Comparison of ENCODE assay signal across 16 cellular contexts in genomic region chr20:58028123-58028522, GRCh38.
A peak's percentile ranks its signal among the peaks of the same experiment; 100 is the strongest.
DNase-seq lines count a peak whose midpoint lies in the region; ATAC-seq, FAIRE-seq and TF ChIP-seq lines count a peak whose summit lies in the region.
"Had no signal": no experiment of that assay in that cellular context is flagged by ENCODE, and none has a peak within 500 bp of the region (broad histone marks: within the 10 kb centered on the region; RNA-seq: fewer than 3 reads in every experiment).

No MANE protein-coding gene starts in this region.

- H3K4me2 ChIP-seq in hepatocyte: no peak overlapping the region

- H3K9me2 ChIP-seq in hepatocyte (replicated peaks; ENCODE audit: insufficient read depth): no peaks in the 10 kb centered on the region

- TF ChIP-seq CTCF in hepatocyte (IDR thresholded peaks at IDR 0.05; ENCODE audit: poor library complexity) (peak; percentile 6), upper lobe of right lung (IDR thresholded peaks at IDR 0.05) (peak; percentile 20)

- WGBS in hepatocyte (ENCODE audit: low lambda C conversion rate, missing lambda C conversion rate): 57% methylated on average over 3 of the region's 3 CpGs
- WGBS in small intestine, 3 donors: 48 to 76% (median 48%) methylated on average over 3 of the region's 3 CpGs

- no peaks in the 10 kb centered on the region for H3K79me2 ChIP-seq in hepatocyte

- peaks cover 10% of the 10 kb centered on the region for H3K27me3 ChIP-seq in hepatocyte
- H3K27me3 ChIP-seq in upper lobe of right lung: no peaks in the 10 kb centered on the region
- no peaks in the 10 kb centered on the region for H3K27me3 ChIP-seq in naive thymus-derived CD4-positive, alpha-beta T cell (ENCODE audit: control insufficient read depth in 2 of 2, insufficient read depth in 2 of 2, low read length in 2 of 2)
- peaks cover 0 to 5% of the 10 kb centered on the region in 2 donors for H3K27me3 ChIP-seq in small intestine (ENCODE audit: control insufficient read depth in 2 of 2, insufficient read depth in 2 of 2, low read length in 2 of 2)

- H3K27ac ChIP-seq in hepatocyte: no peak overlapping the region
- no peak overlapping the region for H3K27ac ChIP-seq in upper lobe of right lung
- no peak overlapping the region for H3K27ac ChIP-seq in naive thymus-derived CD4-positive, alpha-beta T cell (ENCODE audit: low read depth, low read length)
- no peak overlapping the region for H3K27ac ChIP-seq in small intestine (ENCODE audit: low read depth in 1 of 2, low read length in 1 of 2)

- H3K9me3 ChIP-seq in hepatocyte (ENCODE audit: low read depth): no peaks in the 10 kb centered on the region
- H3K9me3 ChIP-seq in upper lobe of right lung: no peaks in the 10 kb centered on the region
- no peaks in the 10 kb centered on the region for H3K9me3 ChIP-seq in naive thymus-derived CD4-positive, alpha-beta T cell (ENCODE audit: control insufficient read depth in 2 of 3, low read length in 3 of 3)
- no peaks in the 10 kb centered on the region for H3K9me3 ChIP-seq in small intestine (ENCODE audit: control insufficient read depth, low read depth)

- no peaks in the 10 kb centered on the region for H3K4me1 ChIP-seq in hepatocyte (ENCODE audit: insufficient read depth)
- H3K4me1 ChIP-seq in upper lobe of right lung: no peaks in the 10 kb centered on the region
- H3K4me1 ChIP-seq in naive thymus-derived CD4-positive, alpha-beta T cell (ENCODE audit: control insufficient read depth in 2 of 2, insufficient read depth in 2 of 2, low read length in 2 of 2): no peaks in the 10 kb centered on the region
- no peaks in the 10 kb centered on the region for H3K4me1 ChIP-seq in small intestine (ENCODE audit: control insufficient read depth in 2 of 2, insufficient read depth in 1 of 2, low read depth in 1 of 2, low read length in 1 of 2)

- H3K27me3 Mint-ChIP-seq in stimulated activated naive CD8-positive, alpha-beta T cell treated with anti-CD3 and anti-CD28 coated beads, Interleukin-15, amount 100 ng/mL, for 72 hours: peaks cover 29% of the 10 kb centered on the region
- peaks cover 13 to 30% (median 25%) of the 10 kb centered on the region in 5 donors for H3K27me3 Mint-ChIP-seq in naive thymus-derived CD4-positive, alpha-beta T cell

- H3K9me3 Mint-ChIP-seq in stimulated activated naive CD8-positive, alpha-beta T cell treated with anti-CD3 and anti-CD28 coated beads, Interleukin-15, amount 100 ng/mL, for 72 hours: no peaks in the 10 kb centered on the region
- H3K9me3 Mint-ChIP-seq in naive thymus-derived CD4-positive, alpha-beta T cell: peaks cover 0 to 2% (median 0%) of the 10 kb centered on the region in 11 donors
- H3K9me3 Mint-ChIP-seq: CD8-positive, alpha-beta memory T cell; stimulated activated memory B cell treated with anti-CD40 and anti-IgM and Interleukin-4, amounts not matched to agents 10 μg/mL and 1 μg/mL and 100 μg/mL, for 72 hours had no signal

- peaks cover 0 to 4% (median 0%) of the 10 kb centered on the region in 5 donors for H3K36me3 Mint-ChIP-seq in naive thymus-derived CD4-positive, alpha-beta T cell
- H3K36me3 Mint-ChIP-seq: CD8-positive, alpha-beta memory T cell; stimulated activated memory B cell treated with anti-CD40 and anti-IgM and Interleukin-4, amounts not matched to agents 10 μg/mL and 1 μg/mL and 100 μg/mL, for 72 hours had no signal

- CTCF ChIA-PET in naive thymus-derived CD4-positive, alpha-beta T cell (lab: Charles Lee): no interaction called here

- FAIRE-seq in small intestine (lab: Jason Lieb, UNC): no peak
- FAIRE-seq: GM19239, islet of Langerhans had no signal

- H4K20me1 ChIP-seq in hepatocyte (ENCODE audit: insufficient read depth, poor library complexity, severe bottlenecking): no peaks in the 10 kb centered on the region

- intact Hi-C loops in upper lobe of right lung (cut with DNase I): no loop called here
- intact Hi-C loops in naive thymus-derived CD4-positive, alpha-beta T cell (cut with micrococcal nuclease): no loop called here

- DNase-seq in stimulated activated naive CD8-positive, alpha-beta T cell treated with anti-CD3 and anti-CD28 coated beads, Interleukin-15, Interleukin-2, amounts not matched to agents 100 U/mL and 50 U/mL, for 24 hours: peak; percentile 37
- no peak for DNase-seq in stimulated activated naive CD8-positive, alpha-beta T cell treated with anti-CD3 and anti-CD28 coated beads, Interleukin-15, amount 100 ng/mL, for 72 hours
- DNase-seq in NCI-H82 treated with DMSO at 0.1 percent for 48 hours (lab: John Stamatoyannopoulos, UW; ENCODE audit: unreplicated experiment) (peak; percentile 1), hepatocyte (ENCODE audit: low spot score) (no peak), upper lobe of right lung (no peak), small intestine (no peak)
- DNase-seq in naive thymus-derived CD4-positive, alpha-beta T cell: no peak
- DNase-seq: activated effector memory CD4-positive, alpha-beta T cell treated with Interleukin-2 at 50 U/mL for 16 hours; CD8-positive, alpha-beta memory T cell; central memory CD4-positive, alpha-beta T cell; NCI-H2081 treated with DMSO at 0.1 percent for 48 hours had no signal

- POLR2A ChIA-PET in naive thymus-derived CD4-positive, alpha-beta T cell (lab: Charles Lee): no interaction called here

- H3K4me1 Mint-ChIP-seq in stimulated activated naive CD8-positive, alpha-beta T cell treated with anti-CD3 and anti-CD28 coated beads, Interleukin-15, amount 100 ng/mL, for 72 hours: no peaks in the 10 kb centered on the region
- peaks cover 0 to 7% (median 0%) of the 10 kb centered on the region in 7 donors for H3K4me1 Mint-ChIP-seq in naive thymus-derived CD4-positive, alpha-beta T cell
- H3K4me1 Mint-ChIP-seq: CD8-positive, alpha-beta memory T cell; stimulated activated memory B cell treated with anti-CD40 and anti-IgM and Interleukin-4, amounts not matched to agents 10 μg/mL and 1 μg/mL and 100 μg/mL, for 72 hours had no signal

- ATAC-seq in stimulated activated naive CD8-positive, alpha-beta T cell treated with anti-CD3 and anti-CD28 coated beads, Interleukin-15, Interleukin-2, amounts not matched to agents 100 U/mL and 50 U/mL, for 24 hours: no peak
- ATAC-seq in stimulated activated naive CD8-positive, alpha-beta T cell treated with anti-CD3 and anti-CD28 coated beads, Interleukin-15, amount 100 ng/mL, for 72 hours: no peak
- peak; percentile 26 for ATAC-seq in upper lobe of right lung
- no peak for ATAC-seq in HG03460 (IDR thresholded peaks at IDR 0.05; ENCODE audit: unreplicated experiment)
- no peak for ATAC-seq in naive thymus-derived CD4-positive, alpha-beta T cell
- ATAC-seq: Right ventricle myocardium inferior; stimulated activated memory B cell treated with anti-CD40 and anti-IgM and Interleukin-4, amounts not matched to agents 10 μg/mL and 1 μg/mL and 100 μg/mL, for 72 hours had no signal

- no peak overlapping the region for H3K27ac Mint-ChIP-seq in stimulated activated naive CD8-positive, alpha-beta T cell treated with anti-CD3 and anti-CD28 coated beads, Interleukin-15, amount 100 ng/mL, for 72 hours
- no peak overlapping the region for H3K27ac Mint-ChIP-seq in naive thymus-derived CD4-positive, alpha-beta T cell
- H3K27ac Mint-ChIP-seq: CD8-positive, alpha-beta memory T cell; stimulated activated memory B cell treated with anti-CD40 and anti-IgM and Interleukin-4, amounts not matched to agents 10 μg/mL and 1 μg/mL and 100 μg/mL, for 72 hours had no signal

- H3K4me3 Mint-ChIP-seq in stimulated activated naive CD8-positive, alpha-beta T cell treated with anti-CD3 and anti-CD28 coated beads, Interleukin-15, amount 100 ng/mL, for 72 hours: no peak overlapping the region
- H3K4me3 Mint-ChIP-seq in naive thymus-derived CD4-positive, alpha-beta T cell: no peak overlapping the region
- H3K4me3 Mint-ChIP-seq: CD8-positive, alpha-beta memory T cell; stimulated activated memory B cell treated with anti-CD40 and anti-IgM and Interleukin-4, amounts not matched to agents 10 μg/mL and 1 μg/mL and 100 μg/mL, for 72 hours had no signal

- no peak overlapping the region for H3K4me3 ChIP-seq in hepatocyte
- no peak overlapping the region for H3K4me3 ChIP-seq in upper lobe of right lung
- H3K4me3 ChIP-seq in naive thymus-derived CD4-positive, alpha-beta T cell (ENCODE audit: low read length): no peak overlapping the region
- no peak overlapping the region for H3K4me3 ChIP-seq in small intestine (ENCODE audit: low read depth in 1 of 2, low read length in 2 of 2)

- H3K36me3 ChIP-seq in hepatocyte (replicated peaks; ENCODE audit: insufficient read depth, low read depth) (no peaks in the 10 kb centered on the region), upper lobe of right lung (no peaks in the 10 kb centered on the region), small intestine (ENCODE audit: control insufficient read depth in 2 of 2, insufficient read depth in 2 of 2, low read length in 2 of 2) (no peaks in the 10 kb centered on the region)
- no peaks in the 10 kb centered on the region for H3K36me3 ChIP-seq in naive thymus-derived CD4-positive, alpha-beta T cell (ENCODE audit: control insufficient read depth in 2 of 3, insufficient read depth in 3 of 3, low read length in 3 of 3)

- H2AFZ ChIP-seq in hepatocyte: no peak overlapping the region

Comparison
In these comparisons a context has a peak if more than half of its experiments do, and no peak if none do; other contexts are left out.
1. DNase-seq: peak in stimulated activated naive CD8-positive, alpha-beta T cell treated with anti-CD3 and anti-CD28 coated beads, Interleukin-15, Interleukin-2, amounts not matched to agents 100 U/mL and 50 U/mL, for 24 hours (single experiment) and NCI-H82 treated with DMSO at 0.1 percent for 48 hours (single experiment); none in stimulated activated naive CD8-positive, alpha-beta T cell treated with anti-CD3 and anti-CD28 coated beads, Interleukin-15, amount 100 ng/mL, for 72 hours (0 of 2), hepatocyte (single experiment), upper lobe of right lung (single experiment), naive thymus-derived CD4-positive, alpha-beta T cell (0 of 9) and small intestine (single experiment).